1 cellular context compared by ENCODE assay signal in the genomic region with DNA sequence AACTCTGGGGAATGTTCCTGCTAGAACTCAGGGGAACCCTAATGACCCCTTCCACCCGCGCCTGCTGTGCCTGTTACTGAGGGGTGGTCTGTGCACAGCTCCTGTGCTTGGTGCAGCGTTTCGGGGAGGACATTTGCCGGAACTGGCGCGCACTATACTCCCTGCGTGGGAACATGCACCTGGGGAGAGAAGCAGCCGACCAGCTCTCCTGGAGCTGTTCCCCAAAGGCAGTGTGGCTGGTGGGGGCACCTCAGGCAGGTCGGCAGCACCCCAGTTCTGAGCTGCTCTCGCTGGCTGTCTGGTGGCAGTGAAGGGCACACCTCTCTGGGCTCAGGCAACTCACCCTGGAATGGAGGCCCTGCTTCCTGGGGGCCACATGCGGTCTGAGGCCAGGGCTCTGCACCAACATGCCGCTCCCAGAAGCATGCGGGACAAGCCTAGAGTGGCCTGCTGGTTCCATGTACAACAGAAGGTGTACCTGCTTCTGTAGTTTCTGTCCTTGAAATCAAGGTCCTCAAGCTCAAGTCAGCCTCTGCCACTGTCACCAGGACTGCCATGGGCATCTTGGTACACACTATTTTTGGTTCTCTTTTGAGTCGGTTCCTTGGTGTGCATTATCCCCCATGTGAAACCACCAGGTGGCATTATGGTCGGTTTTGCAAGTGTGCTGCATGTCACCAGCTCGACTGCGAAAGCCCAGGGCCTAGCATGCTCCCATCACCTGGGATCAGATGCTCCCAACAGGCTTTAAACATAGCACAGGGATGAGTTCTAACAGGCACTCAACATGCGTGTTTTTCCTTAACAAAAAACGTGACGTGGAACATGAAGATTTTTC.
TF ChIP-seq lines count a peak whose summit lies in the region.

No MANE protein-coding gene starts in this region.

TF ChIP-seq in H1, 55 proteins besides CTCF, POLR2A, EP300 and RAD21:
- TF ChIP-seq CHD2 (IDR thresholded peaks at IDR 0.05; ENCODE audit: low read length) (no peak), ATF3 (IDR thresholded peaks at IDR 0.05; ENCODE audit: insufficient read depth, low read depth, low read length) (no peak), NANOG (IDR thresholded peaks at IDR 0.05; ENCODE audit: insufficient read depth, low read depth, low read length, poor library complexity, severe bottlenecking) (no peak), ATF2 (IDR thresholded peaks at IDR 0.05; ENCODE audit: low read length) (no peak), USF2 (IDR thresholded peaks at IDR 0.05; ENCODE audit: low read length) (no peak), TEAD4 (IDR thresholded peaks at IDR 0.05; ENCODE audit: low read depth, low read length) (no peak)
